ENCODE assay signal across 28 cellular contexts in the genomic region with DNA sequence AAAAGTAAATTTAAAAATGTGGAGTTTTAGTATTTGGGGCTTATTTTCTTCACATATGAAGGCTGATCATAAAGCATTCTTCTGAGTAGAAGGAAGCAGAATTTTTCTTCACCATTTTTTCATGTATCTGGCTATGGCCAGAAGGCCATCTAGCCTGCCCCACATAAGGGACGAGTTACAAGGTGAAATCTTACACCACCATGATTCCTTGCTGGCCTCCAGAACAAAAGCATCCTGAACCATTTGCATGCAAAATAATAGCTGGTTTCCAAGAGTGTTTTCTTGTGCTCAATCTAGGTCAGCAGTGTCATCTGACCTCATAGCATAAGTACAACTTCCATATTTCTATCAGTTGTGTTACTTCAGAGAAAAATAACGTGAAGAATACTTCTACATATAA.
"Had no signal": no experiment of that assay in that cellular context is flagged by ENCODE, and none has a peak within 500 bp of the region (broad histone marks: within the 10 kb centered on the region; RNA-seq: fewer than 3 reads in every experiment).

No MANE protein-coding gene starts in this region.

- H3K4me3 ChIP-seq: SK-N-MC had no signal

- DNase-seq: activated CD4-positive, alpha-beta memory T cell treated with anti-CD3 and anti-CD28 coated beads for 36 hours; activated CD4-positive, alpha-beta T cell treated with anti-CD3 and anti-CD28 coated beads, Interleukin-2, amount 10 ng/mL, durations not matched to agents 7 days and 5 days; activated CD4-positive, CD25-positive, alpha-beta regulatory T cell; activated CD8-positive, alpha-beta memory T cell treated with anti-CD3 and anti-CD28 coated beads for 24 hours; activated gamma-delta T cell; activated naive CD4-positive, alpha-beta T cell treated with anti-CD3 and anti-CD28 coated beads for 36 hours; activated T-cell treated with anti-CD3 and anti-CD28 coated beads, Interleukin-2, amount 50 U/mL, for 48 hours; amygdala; cerebellar nuclear complex; Karpas-422; MM.1S; NCI-H1105 treated with DMSO at 0.1 percent for 48 hours; NCI-H1436 treated with DMSO at 0.1 percent for 48 hours; NCI-H187; NCI-H2081 treated with DMSO at 0.1 percent for 48 hours; NCI-H2171 treated with DMSO at 0.1 percent for 48 hours; NCI-H226; NCI-H526 treated with DMSO at 0.1 percent for 48 hours; NCI-H82; RPMI8226; T-cell; T-helper 2 cell; T1000 had no signal

- H3K27ac ChIP-seq: SK-N-MC had no signal

- FAIRE-seq: astrocyte, TTC549 had no signal

- ATAC-seq: activated T-helper 17 cell treated with anti-CD3 and anti-CD28 coated beads, Interleukin-2, amount 50 U/mL, for 72 hours; Right ventricle myocardium inferior; T-cell had no signal
